In the genomic region with DNA sequence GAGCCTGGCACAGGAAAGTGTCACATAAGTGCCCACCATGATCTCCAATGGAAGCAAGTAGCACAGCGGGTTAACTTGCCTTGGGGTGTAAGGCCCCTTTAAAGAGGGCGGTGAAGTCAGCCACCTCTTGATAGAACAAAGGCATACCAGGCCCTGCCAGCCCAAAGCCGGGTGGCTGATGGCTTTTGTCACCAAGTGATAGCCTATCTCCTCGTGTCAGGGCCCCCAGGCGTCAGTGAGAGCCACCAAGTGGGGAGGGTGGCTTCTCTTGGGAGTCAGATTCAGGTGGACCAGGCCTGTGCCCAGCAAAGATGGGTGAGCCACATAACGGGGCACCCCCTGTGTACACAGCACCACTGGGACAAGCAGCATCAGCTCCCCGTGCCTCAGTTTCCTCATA, we compare ENCODE assay signal across 28 cellular contexts. TPM values are rescaled to one million over a fixed set of nuclear protein-coding genes. Genes with fewer than 3 reads are reported as not detected.
"Had no signal": no experiment of that assay in that cellular context is flagged by ENCODE, and none has a peak within 500 bp of the region (broad histone marks: within the 10 kb centered on the region; RNA-seq: fewer than 3 reads in every experiment).

No MANE protein-coding gene starts in this region.

- H3K9me3 ChIP-seq: body of pancreas, suprapubic skin, tibial nerve had no signal

- H3K4me1 Mint-ChIP-seq: activated CD4-positive, alpha-beta T cell treated with anti-CD3 and anti-CD28 coated beads, Interleukin-2, amount 10 ng/mL, durations not matched to agents 7 days and 5 days; activated naive CD4-positive, alpha-beta T cell treated with anti-CD3 and anti-CD28 coated beads, Interleukin-2, amount 50 U/mL, for 24 hours; naive thymus-derived CD8-positive, alpha-beta T cell; neural progenitor cell; stimulated activated naive CD8-positive, alpha-beta T cell treated with anti-CD3 and anti-CD28 coated beads, Interleukin-15, amount 100 ng/mL, for 72 hours had no signal

- H3K4me3 Mint-ChIP-seq: activated CD4-positive, alpha-beta T cell treated with anti-CD3 and anti-CD28 coated beads, Interleukin-2, amount 10 ng/mL, durations not matched to agents 7 days and 5 days; activated CD8-positive, alpha-beta T cell treated with anti-CD3 and anti-CD28 coated beads, Interleukin-2, amount 10 ng/mL, durations not matched to agents 7 days and 5 days; activated naive CD4-positive, alpha-beta T cell treated with anti-CD3 and anti-CD28 coated beads, Interleukin-2, amount 50 U/mL, for 24 hours; activated T-helper 1 cell treated with anti-CD3 and anti-CD28 coated beads, Interleukin-12 subunit alpha, Interleukin-12 subunit beta, Interleukin-2, Interleukin-4 antibody, amounts not matched to agents 30 ng/mL and 10 ng/mL and 1 ng/mL, durations not matched to agents 14 hours and 24 hours and 36 hours; naive thymus-derived CD8-positive, alpha-beta T cell; neural progenitor cell; stimulated activated naive CD8-positive, alpha-beta T cell treated with anti-CD3 and anti-CD28 coated beads, Interleukin-15, amount 100 ng/mL, for 72 hours had no signal

- H3K27me3 Mint-ChIP-seq: activated naive CD4-positive, alpha-beta T cell treated with anti-CD3 and anti-CD28 coated beads, Interleukin-2, amount 50 U/mL, for 24 hours; stimulated activated naive CD8-positive, alpha-beta T cell treated with anti-CD3 and anti-CD28 coated beads, Interleukin-15, amount 100 ng/mL, for 72 hours had no signal

- H3K4me3 ChIP-seq: body of pancreas, lung, neural progenitor cell, suprapubic skin, tibial nerve had no signal

- H3K4me1 ChIP-seq: body of pancreas, suprapubic skin, tibial nerve had no signal

- H3K27me3 ChIP-seq: neural progenitor cell had no signal

- H3K9me3 Mint-ChIP-seq: activated CD4-positive, alpha-beta T cell treated with anti-CD3 and anti-CD28 coated beads, Interleukin-2, amount 10 ng/mL, durations not matched to agents 7 days and 5 days; activated naive CD4-positive, alpha-beta T cell treated with anti-CD3 and anti-CD28 coated beads, Interleukin-2, amount 50 U/mL, for 24 hours; activated T-helper 1 cell treated with anti-CD3 and anti-CD28 coated beads, Interleukin-12 subunit alpha, Interleukin-12 subunit beta, Interleukin-2, Interleukin-4 antibody, amounts not matched to agents 30 ng/mL and 10 ng/mL and 1 ng/mL, durations not matched to agents 14 hours and 24 hours and 36 hours; naive thymus-derived CD8-positive, alpha-beta T cell; neural progenitor cell; stimulated activated naive CD8-positive, alpha-beta T cell treated with anti-CD3 and anti-CD28 coated beads, Interleukin-15, amount 100 ng/mL, for 72 hours had no signal

- H3K27ac Mint-ChIP-seq: activated CD4-positive, alpha-beta T cell treated with anti-CD3 and anti-CD28 coated beads, Interleukin-2, amount 10 ng/mL, durations not matched to agents 7 days and 5 days; activated CD8-positive, alpha-beta T cell treated with anti-CD3 and anti-CD28 coated beads, Interleukin-2, amount 10 ng/mL, durations not matched to agents 7 days and 5 days; activated naive CD4-positive, alpha-beta T cell treated with anti-CD3 and anti-CD28 coated beads, Interleukin-2, amount 50 U/mL, for 24 hours; activated T-helper 1 cell treated with anti-CD3 and anti-CD28 coated beads, Interleukin-12 subunit alpha, Interleukin-12 subunit beta, Interleukin-2, Interleukin-4 antibody, amounts not matched to agents 30 ng/mL and 10 ng/mL and 1 ng/mL, durations not matched to agents 14 hours and 24 hours and 36 hours; naive thymus-derived CD8-positive, alpha-beta T cell; neural progenitor cell; stimulated activated naive CD8-positive, alpha-beta T cell treated with anti-CD3 and anti-CD28 coated beads, Interleukin-15, amount 100 ng/mL, for 72 hours had no signal

- H3K36me3 Mint-ChIP-seq: activated naive CD4-positive, alpha-beta T cell treated with anti-CD3 and anti-CD28 coated beads, Interleukin-2, amount 50 U/mL, for 24 hours; naive thymus-derived CD8-positive, alpha-beta T cell; neural progenitor cell had no signal

- H3K36me3 ChIP-seq: neural progenitor cell, suprapubic skin, tibial nerve, WERI-Rb-1 had no signal

- H3K27ac ChIP-seq: body of pancreas, neural progenitor cell, suprapubic skin, tibial nerve, WERI-Rb-1 had no signal

- ATAC-seq: activated CD8-positive, alpha-beta T cell treated with anti-CD3 and anti-CD28 coated beads, Interleukin-2, amount 10 ng/mL, durations not matched to agents 7 days and 5 days; body of pancreas; esophagus mucosa; naive thymus-derived CD8-positive, alpha-beta T cell; stimulated activated naive CD8-positive, alpha-beta T cell treated with anti-CD3 and anti-CD28 coated beads, Interleukin-15, amount 100 ng/mL, for 72 hours had no signal

- DNase-seq: activated CD4-positive, alpha-beta T cell treated with anti-CD3 and anti-CD28 coated beads, Interleukin-2, amount 10 ng/mL, durations not matched to agents 7 days and 5 days; activated CD4-positive, CD25-positive, alpha-beta regulatory T cell treated with anti-CD3 and anti-CD28 coated beads, Interleukin-2, amount 50 U/mL, for 72 hours; activated CD8-positive, alpha-beta T cell treated with anti-CD3 and anti-CD28 coated beads, Interleukin-2, amount 10 ng/mL, durations not matched to agents 7 days and 5 days; activated gamma-delta T cell; anterior cingulate cortex; body of pancreas; caudate nucleus; dermis blood vessel endothelial cell; effector CD8-positive, alpha-beta T cell; foreskin melanocyte; glutamatergic neuron; hypothalamus; naive thymus-derived CD8-positive, alpha-beta T cell; posterior cingulate gyrus; retina; stimulated activated CD4-positive, alpha-beta T cell treated with anti-CD3 and anti-CD28 coated beads, Interleukin-1b, Interleukin-23, amount 100 ng/mL, for 48 hours; stimulated activated naive CD8-positive, alpha-beta T cell treated with anti-CD3 and anti-CD28 coated beads, Interleukin-15, amount 100 ng/mL, for 72 hours; T-helper 1 cell; WERI-Rb-1 had no signal

RNA-seq across cellular contexts. Expression of a gene that starts 8.3 kb away (rescaled TPM):
- total RNA-seq: activated CD4-positive, alpha-beta T cell treated with anti-CD3 and anti-CD28 coated beads, Interleukin-2, amount 10 ng/mL, durations not matched to agents 7 days and 5 days; activated CD8-positive, alpha-beta T cell treated with anti-CD3 and anti-CD28 coated beads, Interleukin-2, amount 10 ng/mL, durations not matched to agents 7 days and 5 days; activated T-helper 1 cell treated with anti-CD3 and anti-CD28 coated beads, Interleukin-12 subunit alpha, Interleukin-12 subunit beta, Interleukin-2, Interleukin-4 antibody, amounts not matched to agents 30 ng/mL and 10 ng/mL and 1 ng/mL, durations not matched to agents 14 hours and 24 hours and 36 hours; body of pancreas; lung; naive thymus-derived CD8-positive, alpha-beta T cell; omental fat pad; suprapubic skin; tibial nerve had no signal
- polyA plus RNA-seq: endothelial cell of umbilical vein; naive thymus-derived CD8-positive, alpha-beta T cell had no signal
